Comparison of ENCODE assay signal across 29 cellular contexts in genomic region chr16:86584071-86584685, GRCh38. TPM values are rescaled to one million over a fixed set of nuclear protein-coding genes. Genes with fewer than 3 reads are reported as not detected.
DNase-seq lines count a peak whose midpoint lies in the region; ATAC-seq and TF ChIP-seq lines count a peak whose summit lies in the region.
"Had no signal": no experiment of that assay in that cellular context is flagged by ENCODE, and none has a peak within 500 bp of the region (broad histone marks: within the 10 kb centered on the region; RNA-seq: fewer than 3 reads in every experiment).

No MANE protein-coding gene starts in this region.

- in situ Hi-C loops in GM23248 (cut with MboI), result loop anchor here (10.0 kb wide), 1 partner anchor 171 kb away; no protein-coding TSS in a partner anchor

- H3K79me2 ChIP-seq in GM23248 (ENCODE audit: insufficient read depth), result peaks cover 48% of the 10 kb centered on the region

- H3F3A ChIP-seq in GM23248 (ENCODE audit: insufficient read depth), result peaks cover 33% of the 10 kb centered on the region

- no peak overlapping the region for H3K4me2 ChIP-seq in GM23248 (ENCODE audit: unreplicated experiment)
- H3K4me2 ChIP-seq: smooth muscle cell had no signal

- H3K4me3 ChIP-seq in GM23248 (no peak overlapping the region), SJCRH30 (no peak overlapping the region), left lung (no peak overlapping the region)
- H3K4me3 ChIP-seq: GM12878, left ventricle myocardium inferior, smooth muscle cell, vagina had no signal

- peak; percentile 65 for DNase-seq in A172 (ENCODE audit: low spot score)
- DNase-seq in GM23248, result no peak
- DNase-seq in SJCRH30, result peak; percentile 59 to 65
- peak; percentile 47 for DNase-seq in glomerular visceral epithelial cell (ENCODE audit: extremely low spot score)
- DNase-seq in stimulated activated CD4-positive, alpha-beta T cell treated with anti-CD3 and anti-CD28 coated beads, Interleukin-2, amount 100 ng/mL, for 24 hours, result no peak
- no peak for DNase-seq in left lung
- no peak for DNase-seq in iPS-NIHi11 (ENCODE audit: low spot score)
- DNase-seq in nephron progenitor cell, result no peak
- DNase-seq: activated CD4-positive, alpha-beta memory T cell treated with anti-CD3 and anti-CD28 coated beads, Interleukin-2, amount 10 ng/mL, durations not matched to agents 7 days and 5 days; activated CD8-positive, alpha-beta memory T cell treated with anti-CD3 and anti-CD28 coated beads, Interleukin-2, amount 50 U/mL, for 48 hours; activated naive CD4-positive, alpha-beta T cell treated with anti-CD3 and anti-CD28 coated beads, Interleukin-2, amount 50 U/mL, for 16 hours; CD4-positive, alpha-beta T cell; effector CD8-positive, alpha-beta T cell; left ventricle myocardium inferior; MV-4-11; NCI-H1436; NCI-H2081 treated with DMSO at 0.1 percent for 48 hours; NCI-H2227 treated with DMSO at 0.1 percent for 48 hours; NCI-H82; posterior cingulate gyrus; right cardiac atrium; stimulated activated naive CD4-positive, alpha-beta T cell treated with Interleukin-2 at 50 U/mL for 16 hours; T-helper 2 cell had no signal

- TF ChIP-seq CTCF in left lung (IDR thresholded peaks at IDR 0.05) (no peak), nephron progenitor cell (IDR thresholded peaks at IDR 0.05) (no peak)

- H3K9me3 ChIP-seq in GM23248 (ENCODE audit: low read depth) (no peaks in the 10 kb centered on the region), SJCRH30 (replicated peaks) (no peaks in the 10 kb centered on the region), left lung (no peaks in the 10 kb centered on the region)
- H3K9me3 ChIP-seq: left ventricle myocardium inferior, vagina had no signal

- WGBS in GM23248 (ENCODE audit: low coverage in 1 of 2, low lambda C conversion rate in 2 of 2, missing lambda C conversion rate in 2 of 2), 2 experiments, result 62 to 64% methylated on average over 5 to 6 of the region's 6 CpGs

- H3K9ac ChIP-seq in GM23248, result no peak overlapping the region

- no peaks in the 10 kb centered on the region for H3K9me3 Mint-ChIP-seq in nephron progenitor cell
- H3K9me3 Mint-ChIP-seq: activated CD4-positive, alpha-beta memory T cell treated with anti-CD3 and anti-CD28 coated beads, Interleukin-2, amount 10 ng/mL, durations not matched to agents 7 days and 5 days; CD4-positive, alpha-beta T cell had no signal

- H3K9me2 ChIP-seq in GM23248 (ENCODE audit: insufficient read depth), result 0 out of 2 replicates have a peak, but pooled peaks cover 13% of the 10 kb centered on the region

- no peaks in the 10 kb centered on the region for H3K36me3 ChIP-seq in GM23248 (ENCODE audit: low read depth)
- H3K36me3 ChIP-seq in SJCRH30, result 0 out of 2 replicates have a peak, but pooled peaks cover 2% of the 10 kb centered on the region
- H3K36me3 ChIP-seq in left lung, result no peaks in the 10 kb centered on the region
- H3K36me3 ChIP-seq: left ventricle myocardium inferior, vagina had no signal

- H3K4me1 Mint-ChIP-seq in nephron progenitor cell, result peaks cover 31% of the 10 kb centered on the region
- H3K4me1 Mint-ChIP-seq: activated CD4-positive, alpha-beta memory T cell treated with anti-CD3 and anti-CD28 coated beads, Interleukin-2, amount 10 ng/mL, durations not matched to agents 7 days and 5 days had no signal

- H3K27me3 Mint-ChIP-seq in nephron progenitor cell (ENCODE audit: low read depth, poor library complexity), result peaks cover 20% of the 10 kb centered on the region

- ATAC-seq in left lung, result no peak
- ATAC-seq: activated CD4-positive, CD25-positive, alpha-beta regulatory T cell treated with anti-CD3 and anti-CD28 coated beads, Interleukin-2, amount 50 U/mL, for 24 hours; GM12878; HCT116; right cardiac atrium had no signal

- H3K27ac ChIP-seq in GM23248 (peak overlapping the region; percentile 97; the same call in 1 of the 2 replicates), SJCRH30 (no peak overlapping the region), left lung (no peak overlapping the region)
- H3K27ac ChIP-seq: RWPE1, vagina had no signal

- no peak overlapping the region for H2AFZ ChIP-seq in GM23248

- H3K27ac Mint-ChIP-seq in nephron progenitor cell, result no peak overlapping the region
- H3K27ac Mint-ChIP-seq: activated CD4-positive, alpha-beta memory T cell treated with anti-CD3 and anti-CD28 coated beads, Interleukin-2, amount 10 ng/mL, durations not matched to agents 7 days and 5 days; CD4-positive, alpha-beta T cell had no signal

- intact Hi-C loops in left lung (cut with DNase I), result no loop called here

- no peaks in the 10 kb centered on the region for H4K20me1 ChIP-seq in GM23248 (ENCODE audit: insufficient read depth)

- H3K4me3 Mint-ChIP-seq in nephron progenitor cell, result no peak overlapping the region
- H3K4me3 Mint-ChIP-seq: activated CD4-positive, alpha-beta memory T cell treated with anti-CD3 and anti-CD28 coated beads, Interleukin-2, amount 10 ng/mL, durations not matched to agents 7 days and 5 days; CD4-positive, alpha-beta T cell had no signal

- no peaks in the 10 kb centered on the region for H3K27me3 ChIP-seq in GM23248 (replicated peaks; ENCODE audit: insufficient read depth)
- H3K27me3 ChIP-seq in SJCRH30, result no peaks in the 10 kb centered on the region
- peaks cover 21 to 48% of the 10 kb centered on the region in 2 donors for H3K27me3 ChIP-seq in left lung

- peaks cover 16% of the 10 kb centered on the region for H3K36me3 Mint-ChIP-seq in nephron progenitor cell (ENCODE audit: low read depth)

- H3K4me1 ChIP-seq in GM23248 (ENCODE audit: insufficient read depth), result peaks cover 62% of the 10 kb centered on the region
- H3K4me1 ChIP-seq in SJCRH30, result peaks cover 6% of the 10 kb centered on the region
- no peaks in the 10 kb centered on the region for H3K4me1 ChIP-seq in left lung
- H3K4me1 ChIP-seq: vagina had no signal

RNA-seq across cellular contexts. Expression of gene FOXL1, which starts 5.8 kb away (rescaled TPM):
- total RNA-seq in A172 (2014; rRNA removed; shearing (Covaris generic)), result 4.6 and 7.6 TPM in 2 replicates
- 13.0 and 14.5 TPM in 2 replicates for total RNA-seq in GM23248 (2014; rRNA removed; shearing (Covaris generic))
- polyA plus RNA-seq in GM23248 (2016; fragmentation: Nextera tagmentation; extraction: Ambion mirVana), result 4.7 and 4.9 TPM in 2 replicates
- 4.0 and 5.5 TPM in 2 replicates for total RNA-seq in SJCRH30 (2014; rRNA removed; shearing (Covaris generic))
- total RNA-seq in left lung, result under 1 TPM; 0.99 TPM
- total RNA-seq: activated CD4-positive, alpha-beta memory T cell treated with anti-CD3 and anti-CD28 coated beads, Interleukin-2, amount 10 ng/mL, durations not matched to agents 7 days and 5 days; CD4-positive, alpha-beta T cell; GM12878 had no signal

RNA-seq across cellular contexts. Expression of gene FOXC2, which starts 17.5 kb away (rescaled TPM):
- total RNA-seq in A172 (2014; rRNA removed; shearing (Covaris generic)), result 1.3 and 2.3 TPM in 2 replicates
- total RNA-seq in GM23248 (2014; rRNA removed; shearing (Covaris generic)), result 0.51 and 1.2 TPM in 2 replicates
- 2.5 and 3.0 TPM in 2 replicates for polyA plus RNA-seq in GM23248 (2016; fragmentation: Nextera tagmentation; extraction: Ambion mirVana)
- 3.0 and 3.1 TPM in 2 replicates for total RNA-seq in SJCRH30 (2014; rRNA removed; shearing (Covaris generic))
- 1 to 10 TPM in 1 of 2 donors, under 1 TPM in 1; 0.41 to 2.0 TPM for total RNA-seq in left lung
- total RNA-seq: activated CD4-positive, alpha-beta memory T cell treated with anti-CD3 and anti-CD28 coated beads, Interleukin-2, amount 10 ng/mL, durations not matched to agents 7 days and 5 days; GM12878 had no signal
- polyA plus RNA-seq: GM12878 had no signal

RNA-seq across cellular contexts. Expression of gene MTHFSD, which starts 29.1 kb away (rescaled TPM):
- total RNA-seq in A172 (2014; rRNA removed; shearing (Covaris generic)), result 7.8 and 16.2 TPM in 2 replicates
- 12.9 and 14.0 TPM in 2 replicates for total RNA-seq in GM23248 (2014; rRNA removed; shearing (Covaris generic))
- polyA plus RNA-seq in GM23248 (2016; fragmentation: Nextera tagmentation; extraction: Ambion mirVana), result 12.4 and 14.0 TPM in 2 replicates
- 5.9 and 7.2 TPM in 2 replicates for total RNA-seq in SJCRH30 (2014; rRNA removed; shearing (Covaris generic))
- total RNA-seq in left lung, result 10 to 100 TPM; 19.7 to 20.2 TPM

Comparison
In these comparisons a context has a peak if more than half of its experiments do, and no peak if none do; other contexts are left out.
1. DNase-seq: peak in A172 (single experiment), SJCRH30 (2 of 2) and glomerular visceral epithelial cell (single experiment); none in GM23248 (single experiment), stimulated activated CD4-positive, alpha-beta T cell treated with anti-CD3 and anti-CD28 coated beads, Interleukin-2, amount 100 ng/mL, for 24 hours (0 of 2), left lung (0 of 2), iPS-NIHi11 (single experiment) and nephron progenitor cell (single experiment).